In the genomic region with DNA sequence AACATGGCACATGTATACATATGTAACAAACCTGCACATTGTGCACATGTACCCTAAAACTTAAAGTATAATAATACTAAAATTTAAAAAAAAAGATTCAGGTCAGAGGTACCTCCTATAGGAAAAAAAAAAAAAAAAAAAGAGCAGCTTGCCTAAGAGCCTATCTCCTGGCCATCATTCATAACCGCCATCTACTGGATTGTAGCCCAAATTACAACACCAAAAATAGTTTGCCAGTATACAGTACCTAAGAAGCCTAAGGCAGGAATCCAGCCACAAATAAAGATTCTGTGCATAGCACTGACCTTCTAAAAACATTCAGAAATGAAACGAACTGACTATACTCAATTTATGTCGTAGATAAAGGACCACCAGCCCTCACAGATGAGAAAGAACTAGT, we compare ENCODE assay signal across 9 cellular contexts.
A peak's percentile ranks its signal among the peaks of the same experiment; 100 is the strongest.
DNase-seq lines count a peak whose midpoint lies in the region; ATAC-seq, FAIRE-seq and TF ChIP-seq lines count a peak whose summit lies in the region.
"Had no signal": no experiment of that assay in that cellular context is flagged by ENCODE, and none has a peak within 500 bp of the region (broad histone marks: within the 10 kb centered on the region; RNA-seq: fewer than 3 reads in every experiment).

No MANE protein-coding gene starts in this region.

- no peaks in the 10 kb centered on the region for H3K4me1 ChIP-seq in GM12878 (ENCODE audit: control insufficient read depth, insufficient read depth, low read length)

- TF ChIP-seq CTCF in LNCAP (IDR thresholded peaks at IDR 0.05) (peak; percentile 22; the same call in 1 of the 2 replicates), GM12878 (IDR thresholded peaks at IDR 0.05 in 2 of 3, conservative IDR thresholded peaks at IDR 0.05 in 1 of 3; ENCODE audit: control insufficient read depth in 2 of 3, extremely low read depth in 1 of 3, insufficient read depth in 1 of 3, low read depth in 3 of 3, low read length in 3 of 3) (peak; percentile 41 to 45 (median 43); a peak in 5 of 6 replicates)

- POLR2A ChIA-PET in GM12878 (lab: Charles Lee), result no interaction called here

- no peaks in the 10 kb centered on the region for H3K4me1 Mint-ChIP-seq in activated CD4-positive, alpha-beta T cell treated with anti-CD3 and anti-CD28 coated beads, Interleukin-2, amount 10 ng/mL, durations not matched to agents 24 days and 14 days

- no peak for TF ChIP-seq POLR2A in GM12878 (IDR thresholded peaks at IDR 0.05; ENCODE audit: low read depth, low read length)

- no peaks in the 10 kb centered on the region for H3K36me3 ChIP-seq in GM12878 (ENCODE audit: control insufficient read depth in 2 of 2, insufficient read depth in 2 of 2, low read length in 1 of 2)

- 0% methylated on average over 3 of the region's 3 CpGs for WGBS in GM12878 (ENCODE audit: insufficient coverage, insufficient replicate concordance, low lambda C conversion rate, missing lambda C conversion rate)

- no peaks in the 10 kb centered on the region for H3K27me3 Mint-ChIP-seq in activated CD4-positive, alpha-beta T cell treated with anti-CD3 and anti-CD28 coated beads, Interleukin-2, amount 10 ng/mL, durations not matched to agents 24 days and 14 days

- TF ChIP-seq RAD21 in GM12878 (IDR thresholded peaks at IDR 0.05; ENCODE audit: insufficient read depth, low read depth, low read length), result peak; percentile 87

- in situ Hi-C loops in ACHN (cut with HindIII; ENCODE audit: low pct_ligation_motif_present, low pct_unique_long_range_greater_than_20kb, low sequenced_read_pairs), result no loop called here
- in situ Hi-C loops in GM12878 (cut with MboI), result no loop called here

- SMC1A ChIA-PET in GM12878 (lab: Charles Lee; ENCODE audit: uncharacterized antibody, unreplicated experiment), result interaction anchor here (0.6 to 2.0 kb wide), 3 partner anchors 30 to 263 kb away, joined by 3 to 7 read pairs (median 3); no protein-coding TSS in a partner anchor

- RAD21 ChIA-PET in GM12878 (lab: Charles Lee; ENCODE audit: unreplicated experiment), result interaction anchor here (1.0 kb wide), 2 partner anchors 78 to 263 kb away, joined by 3 to 5 read pairs; no protein-coding TSS in a partner anchor

- H3K36me3 Mint-ChIP-seq in activated CD4-positive, alpha-beta T cell treated with anti-CD3 and anti-CD28 coated beads, Interleukin-2, amount 10 ng/mL, durations not matched to agents 24 days and 14 days (ENCODE audit: low read depth), result no peaks in the 10 kb centered on the region

- no peaks in the 10 kb centered on the region for H3K27me3 ChIP-seq in GM12878 (replicated peaks in 1 of 2; ENCODE audit: control insufficient read depth in 2 of 2, insufficient read depth in 2 of 2, low read length in 1 of 2)

- H3K27ac Mint-ChIP-seq in activated CD4-positive, alpha-beta T cell treated with anti-CD3 and anti-CD28 coated beads, Interleukin-2, amount 10 ng/mL, durations not matched to agents 24 days and 14 days, result no peak overlapping the region

- CTCF ChIA-PET in GM12878 (lab: Yijun Ruan, JAX), result interaction anchor here (0.6 to 2.2 kb wide), 7 partner anchors 75 to 718 kb away, joined by 3 to 10 read pairs (median 3); no protein-coding TSS in a partner anchor

- H3K4me3 ChIP-seq in GM12878, result no peak overlapping the region

- H3K9ac ChIP-seq in GM12878 (ENCODE audit: control insufficient read depth, insufficient read depth, low read length), result no peak overlapping the region

- H3K79me2 ChIP-seq in GM12878 (ENCODE audit: control insufficient read depth, insufficient read depth, low read length), result no peaks in the 10 kb centered on the region

- intact Hi-C loops in GM12878 (cut with micrococcal nuclease; ENCODE audit: unreplicated experiment), result loop anchor here (1.0 kb wide), 1 partner anchor 263 kb away; no protein-coding TSS in a partner anchor
- intact Hi-C loops in activated CD4-positive, alpha-beta T cell treated with anti-CD3 and anti-CD28 coated beads, Interleukin-2, amount 10 ng/mL, durations not matched to agents 24 days and 14 days (cut with micrococcal nuclease), result no loop called here

- no peak overlapping the region for H3K4me3 Mint-ChIP-seq in activated CD4-positive, alpha-beta T cell treated with anti-CD3 and anti-CD28 coated beads, Interleukin-2, amount 10 ng/mL, durations not matched to agents 24 days and 14 days

- peak; percentile 67 for ATAC-seq in GM19035 (IDR thresholded peaks at IDR 0.05; ENCODE audit: unreplicated experiment)
- peak; percentile 75 for ATAC-seq in GM12878
- ATAC-seq in GM18873 (IDR thresholded peaks at IDR 0.05; ENCODE audit: low FRiP score, unreplicated experiment), result no peak

- H2AFZ ChIP-seq in GM12878 (ENCODE audit: control insufficient read depth, low read depth, low read length), result no peak overlapping the region

- no peak overlapping the region for H3K4me2 ChIP-seq in GM12878 (ENCODE audit: control insufficient read depth, insufficient read depth)

- no TSS peak for BruUV-seq in GM12878 (replicated peaks; lab: Mats Ljungman, UMichigan)

- H4K20me1 ChIP-seq in GM12878 (ENCODE audit: control insufficient read depth, insufficient read depth), result no peaks in the 10 kb centered on the region

- FAIRE-seq in GM12878 (lab: Jason Lieb, UNC), result no peak

- DNase-seq in ACHN (peak; percentile 35), GM12878 (ENCODE audit: low read depth, low spot score) (no peak), inferior parietal cortex (ENCODE audit: extremely low spot score) (no peak), anterior cingulate cortex (lab: John Stamatoyannopoulos, UW) (no peak)
- DNase-seq in activated CD4-positive, alpha-beta T cell treated with anti-CD3 and anti-CD28 coated beads, Interleukin-2, amount 10 ng/mL, durations not matched to agents 24 days and 14 days, result no peak
- DNase-seq: NCI-H187 had no signal

- H3K9me3 Mint-ChIP-seq in activated CD4-positive, alpha-beta T cell treated with anti-CD3 and anti-CD28 coated beads, Interleukin-2, amount 10 ng/mL, durations not matched to agents 24 days and 14 days, result no peaks in the 10 kb centered on the region

- no peak for TF ChIP-seq EP300 in GM12878 (IDR thresholded peaks at IDR 0.05; ENCODE audit: borderline replicate concordance in 1 of 2, control insufficient read depth in 1 of 2, low read depth in 2 of 2, low read length in 2 of 2)

- H3K27ac ChIP-seq in GM12878 (ENCODE audit: control insufficient read depth, insufficient read depth), result no peak overlapping the region

- H3K9me3 ChIP-seq in GM12878 (replicated peaks; ENCODE audit: control insufficient read depth, insufficient read depth, low read length), result no peaks in the 10 kb centered on the region

TF ChIP-seq in GM12878, 131 proteins besides CTCF, POLR2A, EP300 and RAD21 (continues in another document):
- no peak for TF ChIP-seq BCL11A (IDR thresholded peaks at IDR 0.05; ENCODE audit: low read depth, low read length)
- no peak for TF ChIP-seq NFYA (IDR thresholded peaks at IDR 0.05; ENCODE audit: borderline replicate concordance, low read depth, low read length)
- no peak for TF ChIP-seq FOXK2 (IDR thresholded peaks at IDR 0.05)
- TF ChIP-seq RAD51 (IDR thresholded peaks at IDR 0.05), result no peak
- no peak for TF ChIP-seq TCF7 (IDR thresholded peaks at IDR 0.05; ENCODE audit: borderline replicate concordance)
- TF ChIP-seq REST (IDR thresholded peaks at IDR 0.05; ENCODE audit: low read depth, low read length), result no peak
- TF ChIP-seq NFIC (IDR thresholded peaks at IDR 0.05; ENCODE audit: low read depth, low read length), result no peak
- TF ChIP-seq RELA (IDR thresholded peaks at IDR 0.05; ENCODE audit: borderline replicate concordance, partially characterized antibody), result no peak
- TF ChIP-seq, protein P1, sequence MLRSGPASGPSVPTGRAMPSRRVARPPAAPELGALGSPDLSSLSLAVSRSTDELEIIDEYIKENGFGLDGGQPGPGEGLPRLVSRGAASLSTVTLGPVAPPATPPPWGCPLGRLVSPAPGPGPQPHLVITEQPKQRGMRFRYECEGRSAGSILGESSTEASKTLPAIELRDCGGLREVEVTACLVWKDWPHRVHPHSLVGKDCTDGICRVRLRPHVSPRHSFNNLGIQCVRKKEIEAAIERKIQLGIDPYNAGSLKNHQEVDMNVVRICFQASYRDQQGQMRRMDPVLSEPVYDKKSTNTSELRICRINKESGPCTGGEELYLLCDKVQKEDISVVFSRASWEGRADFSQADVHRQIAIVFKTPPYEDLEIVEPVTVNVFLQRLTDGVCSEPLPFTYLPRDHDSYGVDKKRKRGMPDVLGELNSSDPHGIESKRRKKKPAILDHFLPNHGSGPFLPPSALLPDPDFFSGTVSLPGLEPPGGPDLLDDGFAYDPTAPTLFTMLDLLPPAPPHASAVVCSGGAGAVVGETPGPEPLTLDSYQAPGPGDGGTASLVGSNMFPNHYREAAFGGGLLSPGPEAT (IDR thresholded peaks at IDR 0.05; ENCODE audit: low read depth), result no peak
- peak; percentile 73 for TF ChIP-seq ZNF384 (IDR thresholded peaks at IDR 0.05; ENCODE audit: borderline replicate concordance, low read depth, low read length)
- TF ChIP-seq BHLHE40 (IDR thresholded peaks at IDR 0.05; ENCODE audit: borderline replicate concordance in 1 of 2, low read depth in 2 of 2, low read length in 1 of 2), result no peak
